ENCODE assay signal across 24 cellular contexts in the genomic region with DNA sequence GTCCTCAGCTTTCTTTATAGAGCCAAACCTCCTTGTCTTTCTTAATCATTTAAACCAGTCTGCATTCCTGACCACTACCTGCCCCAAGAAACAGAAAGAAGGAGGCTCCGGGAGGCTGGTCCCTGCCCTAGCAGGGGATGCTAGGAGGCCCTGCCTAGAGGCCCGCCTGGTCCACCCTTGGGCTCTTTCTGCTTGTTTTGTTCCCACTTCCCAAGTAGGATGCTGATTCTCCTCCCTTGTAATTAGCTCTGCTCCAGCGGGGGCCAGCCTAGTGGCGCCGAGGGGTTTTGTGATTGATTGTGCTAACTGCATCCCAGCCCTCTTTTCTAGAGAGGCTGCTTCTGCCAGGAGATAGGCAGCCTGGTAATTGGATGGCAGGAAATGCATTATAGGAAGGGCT.
"Had no signal": no experiment of that assay in that cellular context is flagged by ENCODE, and none has a peak within 500 bp of the region (broad histone marks: within the 10 kb centered on the region; RNA-seq: fewer than 3 reads in every experiment).

No MANE protein-coding gene starts in this region.

- DNase-seq: colonic mucosa; effector CD8-positive, alpha-beta T cell; endodermal cell; foreskin fibroblast; gastrocnemius medialis; heart left ventricle; hypothalamus; immature natural killer cell; islet precursor cell; kidney glomerular epithelial cell; left colon; left ventricle myocardium superior; lower lobe of right lung; natural killer cell; right cardiac atrium; sigmoid colon; stimulated activated CD4-positive, alpha-beta T cell treated with anti-CD3 and anti-CD28 coated beads, Interleukin-2, amount 100 ng/mL, for 24 hours; stimulated activated CD4-positive, alpha-beta T cell treated with anti-CD3 and anti-CD28 coated beads, Interleukin-4, amount 100 ng/mL, for 24 hours; stimulated activated naive CD8-positive, alpha-beta T cell treated with anti-CD3 and anti-CD28 coated beads, Interleukin-15, amount 100 ng/mL, for 72 hours; transverse colon; upper lobe of right lung had no signal

- H3K9me3 Mint-ChIP-seq: dendritic cell treated with granulocyte-macrophage colony-stimulating factor and Interleukin-4, amounts not matched to agents 40 ng/mL and 50 ng/mL, for 4 days; immature natural killer cell; natural killer cell; stimulated activated effector memory CD8-positive, alpha-beta T cell treated with anti-CD3 and anti-CD28 coated beads, Interleukin-12 subunit alpha, Interleukin-12 subunit beta, amount 100 ng/mL, for 72 hours; stimulated activated naive CD8-positive, alpha-beta T cell treated with anti-CD3 and anti-CD28 coated beads, Interleukin-15, amount 100 ng/mL, for 72 hours had no signal

- H3K4me3 Mint-ChIP-seq: dendritic cell treated with granulocyte-macrophage colony-stimulating factor and Interleukin-4, amounts not matched to agents 40 ng/mL and 50 ng/mL, for 4 days; endodermal cell; immature natural killer cell; natural killer cell; stimulated activated effector memory CD8-positive, alpha-beta T cell treated with anti-CD3 and anti-CD28 coated beads, Interleukin-12 subunit alpha, Interleukin-12 subunit beta, amount 100 ng/mL, for 72 hours; stimulated activated naive CD8-positive, alpha-beta T cell treated with anti-CD3 and anti-CD28 coated beads, Interleukin-15, amount 100 ng/mL, for 72 hours had no signal

- ATAC-seq: esophagus mucosa; gastrocnemius medialis; heart left ventricle; left colon; left ventricle myocardium superior; lower lobe of right lung; natural killer cell; right cardiac atrium; stimulated activated naive CD8-positive, alpha-beta T cell treated with anti-CD3 and anti-CD28 coated beads, Interleukin-15, amount 100 ng/mL, for 72 hours; upper lobe of right lung had no signal

- H3K36me3 Mint-ChIP-seq: natural killer cell; stimulated activated effector memory CD8-positive, alpha-beta T cell treated with anti-CD3 and anti-CD28 coated beads, Interleukin-12 subunit alpha, Interleukin-12 subunit beta, amount 100 ng/mL, for 72 hours had no signal

- H3K4me1 Mint-ChIP-seq: endodermal cell; stimulated activated naive CD8-positive, alpha-beta T cell treated with anti-CD3 and anti-CD28 coated beads, Interleukin-15, amount 100 ng/mL, for 72 hours had no signal

- H3K27ac Mint-ChIP-seq: dendritic cell treated with granulocyte-macrophage colony-stimulating factor and Interleukin-4, amounts not matched to agents 40 ng/mL and 50 ng/mL, for 4 days; endodermal cell; stimulated activated effector memory CD8-positive, alpha-beta T cell treated with anti-CD3 and anti-CD28 coated beads, Interleukin-12 subunit alpha, Interleukin-12 subunit beta, amount 100 ng/mL, for 72 hours; stimulated activated naive CD8-positive, alpha-beta T cell treated with anti-CD3 and anti-CD28 coated beads, Interleukin-15, amount 100 ng/mL, for 72 hours had no signal

- H3K27me3 Mint-ChIP-seq: stimulated activated naive CD8-positive, alpha-beta T cell treated with anti-CD3 and anti-CD28 coated beads, Interleukin-15, amount 100 ng/mL, for 72 hours had no signal
